ENCODE assay signal across 17 cellular contexts in genomic region chr7:127437772-127438330, GRCh38. TPM values are rescaled to one million over a fixed set of nuclear protein-coding genes. Genes with fewer than 3 reads are reported as not detected.
DNase-seq lines count a peak whose midpoint lies in the region; ATAC-seq and TF ChIP-seq lines count a peak whose summit lies in the region.
"Had no signal": no experiment of that assay in that cellular context is flagged by ENCODE, and none has a peak within 500 bp of the region (broad histone marks: within the 10 kb centered on the region; RNA-seq: fewer than 3 reads in every experiment).

No MANE protein-coding gene starts in this region.

- no peaks in the 10 kb centered on the region for H3K27me3 Mint-ChIP-seq in osteocyte (ENCODE audit: unreplicated experiment)
- no peaks in the 10 kb centered on the region for H3K27me3 Mint-ChIP-seq in activated naive CD4-positive, alpha-beta T cell treated with anti-CD3 and anti-CD28 coated beads for 36 hours (ENCODE audit: low read depth)
- H3K27me3 Mint-ChIP-seq: activated CD4-positive, alpha-beta memory T cell treated with anti-CD3 and anti-CD28 coated beads for 36 hours had no signal

- no peak for ATAC-seq in gastrocnemius medialis
- no peak for ATAC-seq in HG03442 (IDR thresholded peaks at IDR 0.05; ENCODE audit: unreplicated experiment)
- ATAC-seq: lower lobe of right lung had no signal

- H3K4me1 Mint-ChIP-seq in osteocyte (ENCODE audit: unreplicated experiment) = peaks cover 19% of the 10 kb centered on the region
- H3K4me1 Mint-ChIP-seq in activated naive CD4-positive, alpha-beta T cell treated with anti-CD3 and anti-CD28 coated beads for 36 hours (ENCODE audit: low read depth) = no peaks in the 10 kb centered on the region

- DNase-seq in Daoy (ENCODE audit: low read depth) (peak; percentile 64), LHCN-M2 (ENCODE audit: low read depth) (peak; percentile 83), dedifferentiated amniotic fluid mesenchymal stem cell (ENCODE audit: extremely low spot score) (peak; percentile 77), osteocyte (ENCODE audit: extremely low spot score, unreplicated experiment) (no peak), gastrocnemius medialis (no peak), NCI-H2029 (lab: John Stamatoyannopoulos, UW) (no peak)
- no peak for DNase-seq in activated naive CD4-positive, alpha-beta T cell treated with anti-CD3 and anti-CD28 coated beads for 36 hours
- DNase-seq: activated CD4-positive, alpha-beta memory T cell treated with anti-CD3 and anti-CD28 coated beads for 36 hours; activated gamma-delta T cell; dermis blood vessel endothelial cell; hypothalamus; lower lobe of right lung; NCI-H2107; ovary; stimulated activated naive CD4-positive, alpha-beta T cell; T-helper 2 cell had no signal

- peak overlapping the region; percentile 12 for H3K27ac Mint-ChIP-seq in osteocyte (ENCODE audit: unreplicated experiment)
- H3K27ac Mint-ChIP-seq in activated naive CD4-positive, alpha-beta T cell treated with anti-CD3 and anti-CD28 coated beads for 36 hours = no peak overlapping the region
- H3K27ac Mint-ChIP-seq: activated CD4-positive, alpha-beta memory T cell treated with anti-CD3 and anti-CD28 coated beads for 36 hours had no signal

- H3K9me3 ChIP-seq in gastrocnemius medialis = no peaks in the 10 kb centered on the region
- H3K9me3 ChIP-seq: lower lobe of right lung, ovary had no signal

- CTCF ChIA-PET in activated naive CD4-positive, alpha-beta T cell treated with anti-CD3 and anti-CD28 coated beads for 36 hours (lab: Charles Lee) = interaction anchor here (0.6 to 1.0 kb wide), 2 partner anchors 10 to 274 kb away, joined by 3 to 5 read pairs; no protein-coding TSS in a partner anchor

- H3K36me3 Mint-ChIP-seq in osteocyte (ENCODE audit: unreplicated experiment) = no peaks in the 10 kb centered on the region
- no peaks in the 10 kb centered on the region for H3K36me3 Mint-ChIP-seq in activated naive CD4-positive, alpha-beta T cell treated with anti-CD3 and anti-CD28 coated beads for 36 hours (ENCODE audit: low read depth)
- H3K36me3 Mint-ChIP-seq: activated CD4-positive, alpha-beta memory T cell treated with anti-CD3 and anti-CD28 coated beads for 36 hours had no signal

- intact Hi-C loops in gastrocnemius medialis (cut with DNase I; ENCODE audit: low total_unique reads) = no loop called here
- intact Hi-C loops in activated naive CD4-positive, alpha-beta T cell treated with anti-CD3 and anti-CD28 coated beads for 36 hours (cut with micrococcal nuclease) = no loop called here

- no peak overlapping the region for H3K4me3 Mint-ChIP-seq in osteocyte (ENCODE audit: unreplicated experiment)
- H3K4me3 Mint-ChIP-seq in activated naive CD4-positive, alpha-beta T cell treated with anti-CD3 and anti-CD28 coated beads for 36 hours = no peak overlapping the region
- H3K4me3 Mint-ChIP-seq: activated CD4-positive, alpha-beta memory T cell treated with anti-CD3 and anti-CD28 coated beads for 36 hours had no signal

- TF ChIP-seq CTCF in osteocyte (IDR thresholded peaks at IDR 0.05) (no peak), gastrocnemius medialis (IDR thresholded peaks at IDR 0.05 in 4 of 5, conservative IDR thresholded peaks at IDR 0.05 in 1 of 5) (no peak)

- no peaks in the 10 kb centered on the region for H3K4me1 ChIP-seq in gastrocnemius medialis
- H3K4me1 ChIP-seq: lower lobe of right lung had no signal

- H3K27me3 ChIP-seq in gastrocnemius medialis = no peaks in the 10 kb centered on the region
- H3K27me3 ChIP-seq: ovary had no signal

- no peaks in the 10 kb centered on the region for H3K9me3 Mint-ChIP-seq in osteocyte (ENCODE audit: unreplicated experiment)
- H3K9me3 Mint-ChIP-seq in activated naive CD4-positive, alpha-beta T cell treated with anti-CD3 and anti-CD28 coated beads for 36 hours = no peaks in the 10 kb centered on the region
- H3K9me3 Mint-ChIP-seq: activated CD4-positive, alpha-beta memory T cell treated with anti-CD3 and anti-CD28 coated beads for 36 hours had no signal

- TF ChIP-seq POLR2A in gastrocnemius medialis (IDR thresholded peaks at IDR 0.05) = no peak

- no peaks in the 10 kb centered on the region for H3K36me3 ChIP-seq in gastrocnemius medialis
- H3K36me3 ChIP-seq: lower lobe of right lung, ovary had no signal

- in situ Hi-C loops in gastrocnemius medialis (cut with MboI; ENCODE audit: low sequenced_read_pairs in 4 of 4) = no loop called here

- no peak overlapping the region for H3K27ac ChIP-seq in gastrocnemius medialis
- H3K27ac ChIP-seq: lower lobe of right lung, ovary had no signal

- no peak overlapping the region for H3K4me3 ChIP-seq in gastrocnemius medialis
- H3K4me3 ChIP-seq: lower lobe of right lung, ovary had no signal

RNA-seq across cellular contexts. Expression of gene ZNF800, which starts 45.3 kb away (rescaled TPM):
- 17.2 and 22.3 TPM in 2 replicates for total RNA-seq in Daoy (2014; rRNA removed; shearing (Covaris generic))
- 28.3 and 30.7 TPM in 2 replicates for total RNA-seq in LHCN-M2 (2014; rRNA removed)
- 6.2 TPM for polyA plus RNA-seq in LHCN-M2 (2012)
- 26.8 and 27.7 TPM in 2 replicates for total RNA-seq in osteocyte
- 10 to 100 TPM; 22.1 to 41.3 (median 30.1) TPM for total RNA-seq in gastrocnemius medialis
- 10 to 100 TPM; 18.2 to 19.5 TPM for total RNA-seq in activated naive CD4-positive, alpha-beta T cell treated with anti-CD3 and anti-CD28 coated beads for 36 hours

Comparison
In these comparisons a context has a peak if more than half of its experiments do, and no peak if none do; other contexts are left out.
1. DNase-seq: peak in Daoy (single experiment), LHCN-M2 (single experiment) and dedifferentiated amniotic fluid mesenchymal stem cell (single experiment); none in osteocyte (single experiment), gastrocnemius medialis (0 of 2), activated naive CD4-positive, alpha-beta T cell treated with anti-CD3 and anti-CD28 coated beads for 36 hours (single experiment) and NCI-H2029 (single experiment).